In the genomic region with DNA sequence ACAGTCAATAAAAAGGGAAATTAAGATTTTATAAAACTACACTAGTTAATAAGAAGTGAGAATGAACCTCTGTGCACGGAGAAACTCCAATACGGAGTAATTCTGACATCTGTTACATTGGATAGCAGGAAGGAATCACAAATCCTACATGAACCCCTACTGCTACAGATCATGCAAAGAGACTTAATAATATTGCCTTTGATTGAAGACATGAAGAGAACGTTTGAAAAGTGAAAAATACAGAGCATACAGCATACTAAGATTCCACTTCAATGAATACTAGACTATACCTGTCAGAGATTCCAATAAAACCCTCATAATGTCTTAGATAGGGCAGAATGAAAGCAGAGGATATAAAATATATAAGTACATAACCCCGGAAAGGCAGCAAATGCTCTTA, we compare ENCODE assay signal across 9 cellular contexts.
"Had no signal": no experiment of that assay in that cellular context is flagged by ENCODE, and none has a peak within 500 bp of the region (broad histone marks: within the 10 kb centered on the region; RNA-seq: fewer than 3 reads in every experiment).

No MANE protein-coding gene starts in this region.

- H3K27ac Mint-ChIP-seq: IgD-negative memory B cell had no signal

- H3K27me3 Mint-ChIP-seq: IgD-negative memory B cell had no signal

- FAIRE-seq: HepG2, HTR-8/SVneo, K562 had no signal

- H3K36me3 Mint-ChIP-seq: IgD-negative memory B cell had no signal

- H3K9ac ChIP-seq: KMS-11 had no signal

- DNase-seq: IMR-90, KBM-7, KG1 had no signal

- H3K4me3 ChIP-seq: K562 had no signal

- ATAC-seq: HepG2, K562 had no signal

- H3K4me2 ChIP-seq: KMS-11 had no signal

- H3K27ac ChIP-seq: HL-60, KMS-11 had no signal

- H3K9me3 Mint-ChIP-seq: IgD-negative memory B cell had no signal
